27 cellular contexts compared by ENCODE assay signal in the genomic region with DNA sequence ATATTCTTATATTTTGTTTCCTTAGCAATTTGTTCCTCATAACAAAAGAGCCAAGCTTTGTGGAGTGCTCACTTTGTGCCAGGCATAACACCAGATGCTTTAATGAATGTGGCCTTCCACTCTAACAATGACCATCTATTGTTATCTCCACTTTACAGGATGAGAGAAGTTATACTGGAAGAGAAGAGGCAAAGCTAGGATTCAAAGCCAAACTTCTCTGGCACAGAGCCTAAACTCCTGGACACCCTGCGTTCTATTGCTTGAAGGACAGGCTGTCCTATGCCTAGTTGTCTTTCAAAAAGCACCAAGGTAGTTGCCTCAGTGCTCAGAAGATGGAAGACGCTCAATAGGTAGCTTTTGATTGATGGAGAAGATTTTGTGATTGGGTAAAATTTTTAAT.
"Had no signal": no experiment of that assay in that cellular context is flagged by ENCODE, and none has a peak within 500 bp of the region (broad histone marks: within the 10 kb centered on the region; RNA-seq: fewer than 3 reads in every experiment).

No MANE protein-coding gene starts in this region.

- ATAC-seq: activated CD4-positive, alpha-beta T cell treated with anti-CD3 and anti-CD28 coated beads for 36 hours; activated CD8-positive, alpha-beta memory T cell treated with anti-CD3 and anti-CD28 coated beads, Interleukin-2, amount 10 ng/mL, durations not matched to agents 7 days and 5 days; activated CD8-positive, alpha-beta T cell treated with anti-CD3 and anti-CD28 coated beads, Interleukin-2, amount 10 ng/mL, durations not matched to agents 7 days and 5 days; activated naive CD4-positive, alpha-beta T cell treated with anti-CD3 and anti-CD28 coated beads, Interleukin-2, amount 50 U/mL, for 72 hours; esophagus mucosa; gastrocnemius medialis had no signal

- H3K27ac ChIP-seq: ascending aorta, cardiac muscle cell, coronary artery, dorsolateral prefrontal cortex, gastrocnemius medialis, heart right ventricle had no signal

- H3K27me3 ChIP-seq: ascending aorta, breast epithelium, cardiac muscle cell, dorsolateral prefrontal cortex, gastrocnemius medialis, heart right ventricle had no signal

- H3K4me3 ChIP-seq: ascending aorta, breast epithelium, cardiac muscle cell, coronary artery, dorsolateral prefrontal cortex, gastrocnemius medialis, heart right ventricle had no signal

- DNase-seq: activated CD4-positive, alpha-beta memory T cell treated with anti-CD3 and anti-CD28 coated beads for 36 hours; activated CD4-positive, alpha-beta T cell treated with anti-CD3 and anti-CD28 coated beads for 36 hours; activated CD4-positive, alpha-beta T cell treated with anti-CD3 and anti-CD28 coated beads, Interleukin-2, amount 10 ng/mL, durations not matched to agents 24 days and 14 days; activated CD4-positive, CD25-positive, alpha-beta regulatory T cell; activated CD4-positive, CD25-positive, alpha-beta regulatory T cell treated with anti-CD3 and anti-CD28 coated beads, Interleukin-2, amount 50 U/mL, for 72 hours; activated CD8-positive, alpha-beta memory T cell treated with anti-CD3 and anti-CD28 coated beads, Interleukin-2, amount 10 ng/mL, durations not matched to agents 7 days and 5 days; activated CD8-positive, alpha-beta memory T cell treated with anti-CD3 and anti-CD28 coated beads, Interleukin-2, amount 50 U/mL, for 4 hours; activated CD8-positive, alpha-beta T cell treated with anti-CD3 and anti-CD28 coated beads, Interleukin-2, amount 10 ng/mL, durations not matched to agents 7 days and 5 days; activated effector memory CD4-positive, alpha-beta T cell treated with anti-CD3 and anti-CD28 coated beads, Interleukin-2, amount 50 U/mL, for 16 hours; activated naive CD4-positive, alpha-beta T cell treated with anti-CD3 and anti-CD28 coated beads for 36 hours; activated naive CD8-positive, alpha-beta T cell treated with anti-CD3 and anti-CD28 coated beads, Interleukin-2, amount 10 ng/mL, durations not matched to agents 7 days and 5 days; activated T-cell treated with anti-CD3 and anti-CD28 coated beads, Interleukin-2, amount 50 U/mL, for 1 hour; activated T-cell treated with anti-CD3 and anti-CD28 coated beads, Interleukin-2, amount 50 U/mL, for 48 hours; dorsolateral prefrontal cortex; effector memory CD4-positive, alpha-beta T cell; endodermal cell; foreskin fibroblast; gastrocnemius medialis; glutamatergic neuron; T-helper 2 cell had no signal

- H3K9me3 ChIP-seq: ascending aorta, breast epithelium, gastrocnemius medialis, heart right ventricle had no signal

- H3K36me3 ChIP-seq: ascending aorta, breast epithelium, cardiac muscle cell, gastrocnemius medialis, heart right ventricle had no signal

- H3K4me1 ChIP-seq: ascending aorta, breast epithelium, gastrocnemius medialis, heart right ventricle had no signal
